ENCODE assay signal across 8 cellular contexts in genomic region chr10:132836832-132837540, GRCh38. TPM values are rescaled to one million over a fixed set of nuclear protein-coding genes. Genes with fewer than 3 reads are reported as not detected.
A peak's percentile ranks its signal among the peaks of the same experiment; 100 is the strongest.
DNase-seq lines count a peak whose midpoint lies in the region; ATAC-seq and TF ChIP-seq lines count a peak whose summit lies in the region.

No MANE protein-coding gene starts in this region.

- H3K4me1 ChIP-seq in IMR-90 (ENCODE audit: control insufficient read depth, insufficient read depth, low read length), result no peaks in the 10 kb centered on the region
- H3K4me1 ChIP-seq in thoracic aorta (ENCODE audit: control insufficient read depth in 1 of 2, low read depth in 2 of 2), result no peaks in the 10 kb centered on the region

- DNase-seq in Calu3 (peak; percentile 41), IMR-90 (peak; percentile 4), erythroblast (lab: John Stamatoyannopoulos, UW) (peak; percentile 41 to 68), naive B cell (peak; percentile 37), thoracic aorta (ENCODE audit: low spot score) (no peak)
- DNase-seq in activated CD4-positive, alpha-beta T cell treated with anti-CD3 and anti-CD28 coated beads, Interleukin-2, amount 50 U/mL, for 4 hours, result peak; percentile 15 to 17

- no peak overlapping the region for H2BK120ac ChIP-seq in IMR-90 (ENCODE audit: low read depth, low read length)

- H3K9me3 ChIP-seq in IMR-90 (ENCODE audit: control insufficient read depth, insufficient read depth, low read length) (peaks cover 9% of the 10 kb centered on the region), thoracic aorta (peaks cover 2% of the 10 kb centered on the region)

- H3K9me3 Mint-ChIP-seq in Calu3 (ENCODE audit: low read depth, unreplicated experiment), result peaks cover 2% of the 10 kb centered on the region
- peaks cover 2 to 14% (median 2%) of the 10 kb centered on the region in 7 donors for H3K9me3 Mint-ChIP-seq in naive B cell

- H2BK20ac ChIP-seq in IMR-90 (ENCODE audit: low read depth, low read length), result no peak overlapping the region

- peak overlapping the region; percentile 23 for H2AFZ ChIP-seq in IMR-90 (replicated peaks; ENCODE audit: low read length, poor library complexity)

- in situ Hi-C loops in IMR-90 (cut with MboI; ENCODE audit: low sequenced_read_pairs), result no loop called here

- no peak overlapping the region for H3K23ac ChIP-seq in IMR-90 (ENCODE audit: low read depth, low read length)

- no peak for TF ChIP-seq POLR2A in IMR-90 (IDR thresholded peaks at IDR 0.05; ENCODE audit: low read depth, low read length)
- TF ChIP-seq POLR2A in erythroblast (IDR thresholded peaks at IDR 0.05; ENCODE audit: low read length), result no peak

- no peak overlapping the region for H3K18ac ChIP-seq in IMR-90 (ENCODE audit: low read depth, low read length)

- H3K4me1 Mint-ChIP-seq in Calu3 (ENCODE audit: low read depth, unreplicated experiment), result no peaks in the 10 kb centered on the region
- H3K4me1 Mint-ChIP-seq in naive B cell, result peaks cover 0 to 6% (median 0%) of the 10 kb centered on the region in 3 donors

- peak; percentile 57 for TF ChIP-seq RAD21 in IMR-90 (IDR thresholded peaks at IDR 0.05; ENCODE audit: low read length)

- H3K4me3 Mint-ChIP-seq in Calu3 (ENCODE audit: low read depth, unreplicated experiment) (no peak overlapping the region), naive B cell (peak overlapping the region in 1 of 8 donors; percentile 35)

- H3K36me3 ChIP-seq in IMR-90 (ENCODE audit: control insufficient read depth, insufficient read depth, low read length) (no peaks in the 10 kb centered on the region), thoracic aorta (no peaks in the 10 kb centered on the region)

- no peak overlapping the region for H4K91ac ChIP-seq in IMR-90 (ENCODE audit: insufficient read depth, low read depth, low read length)

- TF ChIP-seq CTCF in Calu3 (IDR thresholded peaks at IDR 0.05; ENCODE audit: unreplicated experiment) (peak; percentile 75), IMR-90 (conservative IDR thresholded peaks at IDR 0.05; ENCODE audit: low read depth, low read length) (peak; percentile 59), thoracic aorta (IDR thresholded peaks at IDR 0.05) (peak; percentile 85)

- H3K27me3 ChIP-seq in IMR-90 (ENCODE audit: control insufficient read depth, insufficient read depth, low read length), result peaks cover 15% of the 10 kb centered on the region
- H3K27me3 ChIP-seq in thoracic aorta (replicated peaks; ENCODE audit: insufficient read depth), result no peaks in the 10 kb centered on the region

- no peaks in the 10 kb centered on the region for H4K20me1 ChIP-seq in IMR-90 (ENCODE audit: insufficient read depth, low read length)

- H3K27ac ChIP-seq in IMR-90 (ENCODE audit: insufficient read depth, low read length), result no peak overlapping the region
- H3K27ac ChIP-seq in thoracic aorta, result no peak overlapping the region

- no peak overlapping the region for H3K4ac ChIP-seq in IMR-90 (ENCODE audit: low read depth, low read length)

- no peaks in the 10 kb centered on the region for H3K79me1 ChIP-seq in IMR-90 (ENCODE audit: low read depth in 1 of 2, low read length in 2 of 2)

- peaks cover 3% of the 10 kb centered on the region; the same call in 1 of the 2 replicates for H3K9me1 ChIP-seq in IMR-90 (ENCODE audit: insufficient read depth, low read length)

- H2BK5ac ChIP-seq in IMR-90 (ENCODE audit: low read depth, low read length, poor library complexity, severe bottlenecking), result no peak overlapping the region

- ATAC-seq in IMR-90 (ENCODE audit: low read depth) (peak; percentile 75), naive B cell (ENCODE audit: low read depth in 2 of 2) (peak in 1 of 2 donors; percentile 28), thoracic aorta (ENCODE audit: insufficient number of reproducible peaks, low FRiP score, low read depth) (no peak), GM19397 (IDR thresholded peaks at IDR 0.05; ENCODE audit: unreplicated experiment) (no peak), HG03432 (IDR thresholded peaks at IDR 0.05; ENCODE audit: unreplicated experiment) (no peak)

- H3K14ac ChIP-seq in IMR-90 (replicated peaks; ENCODE audit: low read depth, low read length), result no peak overlapping the region

- no peaks in the 10 kb centered on the region for H3K36me3 Mint-ChIP-seq in Calu3 (ENCODE audit: insufficient read depth, unreplicated experiment)
- peaks cover 2 to 4% of the 10 kb centered on the region in 2 donors for H3K36me3 Mint-ChIP-seq in naive B cell

- no peak overlapping the region for H2AK5ac ChIP-seq in IMR-90 (ENCODE audit: low read depth, low read length)

- dilution Hi-C loops in IMR-90 (cut with HindIII; ENCODE audit: low sequenced_read_pairs, unreplicated experiment), result no loop called here

- BruUV-seq in Calu3 (replicated peaks; lab: Mats Ljungman, UMichigan) (no TSS peak), IMR-90 (replicated peaks; lab: Mats Ljungman, UMichigan) (no TSS peak)

- no peak overlapping the region for H3K56ac ChIP-seq in IMR-90 (ENCODE audit: extremely low read depth, insufficient read depth, low read length)

- POLR2A ChIA-PET in IMR-90 (lab: Charles Lee; ENCODE audit: unreplicated experiment), result no interaction called here

- H3K9ac ChIP-seq in IMR-90 (ENCODE audit: low read depth, low read length), result no peak overlapping the region

- H4K5ac ChIP-seq in IMR-90 (ENCODE audit: low read depth, low read length), result no peak overlapping the region

- H3K27ac Mint-ChIP-seq in Calu3 (ENCODE audit: unreplicated experiment) (no peak overlapping the region), naive B cell (no peak overlapping the region)

- no peak overlapping the region for H4K8ac ChIP-seq in IMR-90 (ENCODE audit: low read depth in 2 of 2, low read length in 2 of 2)

- H2BK15ac ChIP-seq in IMR-90 (ENCODE audit: low read depth, low read length), result no peak overlapping the region

- H3K4me2 ChIP-seq in IMR-90 (ENCODE audit: low read depth, low read length), result no peak overlapping the region

- whole genome bisulfite sequencing in IMR-90 (ENCODE audit: extremely low coverage in 2 of 2, insufficient read length in 1 of 2), 2 experiments, result 69% methylated on average over 16 of the region's 34 CpGs; no CpG with 5 or more reads in 1 of the 2 experiments

- intact Hi-C loops in Calu3 (cut with micrococcal nuclease; ENCODE audit: unreplicated experiment), result no loop called here
- intact Hi-C loops in IMR-90 (cut with micrococcal nuclease), result loop anchor here (2.0 kb wide), 1 partner anchor 182 kb away; no protein-coding TSS in a partner anchor

- H3K27me3 Mint-ChIP-seq in Calu3 (ENCODE audit: unreplicated experiment), result peaks cover 44% of the 10 kb centered on the region
- H3K27me3 Mint-ChIP-seq in naive B cell, result peaks cover 5 to 30% (median 6%) of the 10 kb centered on the region in 3 donors

- CTCF ChIA-PET in Calu3 (lab: Charles Lee), result no interaction called here
- CTCF ChIA-PET in IMR-90 (lab: Yijun Ruan, JAX), result no interaction called here

- H3K4me3 ChIP-seq in IMR-90 (ENCODE audit: insufficient read depth, low read depth, low read length) (no peak overlapping the region), thoracic aorta (no peak overlapping the region)

- no peak overlapping the region for H2AK9ac ChIP-seq in IMR-90 (replicated peaks; ENCODE audit: low read depth, low read length, poor library complexity)

TF ChIP-seq in IMR-90, 13 proteins besides CTCF, POLR2A, EP300 and RAD21:
- TF ChIP-seq MAZ (IDR thresholded peaks at IDR 0.05; ENCODE audit: borderline replicate concordance, low read depth, low read length) (peak; percentile 34; the same call in 1 of the 2 replicates), SMC3 (IDR thresholded peaks at IDR 0.05; ENCODE audit: low read depth, low read length) (peak; percentile 36; the same call in 1 of the 2 replicates), MXI1 (IDR thresholded peaks at IDR 0.05; ENCODE audit: borderline replicate concordance, low read depth, low read length) (no peak)

RNA-seq across cellular contexts. Expression of gene NKX6-2, which starts 51.0 kb away (rescaled TPM):
- total RNA-seq in Calu3 (2022) (not detected in 2 replicates), IMR-90 (2012; rRNA removed) (not detected in 2 replicates), thoracic aorta (10 to 100 TPM in 1 of 2 donors, not detected in 1; 19.8 TPM)
- polyA plus RNA-seq in IMR-90 (2012; rRNA removed) (not detected in 2 replicates), naive B cell (ENCODE audit: low read depth in 6 of 6) (1 to 10 TPM in 2 of 6 donors, not detected in 4; 1.6 TPM)
- not detected in 2 replicates for polyA plus RNA-seq in IMR-90 (2012; cell fraction: cytosol; rRNA removed)
- not detected in 2 replicates for polyA plus RNA-seq in IMR-90 (2012; cell fraction: nucleus; rRNA removed; ENCODE audit: low replicate concordance)
